1 cellular context compared by ENCODE assay signal in genomic region chr1:1704284-1704957, GRCh38.
TF ChIP-seq lines count a peak whose summit lies in the region.

No MANE protein-coding gene starts in this region.

TF ChIP-seq in K562, 482 proteins besides CTCF, POLR2A, EP300 and RAD21:
- peak; percentile 49 for TF ChIP-seq POLR2G (IDR thresholded peaks at IDR 0.05; ENCODE audit: low read depth, low read length)
